ENCODE assay signal across 8 cellular contexts in the genomic region with DNA sequence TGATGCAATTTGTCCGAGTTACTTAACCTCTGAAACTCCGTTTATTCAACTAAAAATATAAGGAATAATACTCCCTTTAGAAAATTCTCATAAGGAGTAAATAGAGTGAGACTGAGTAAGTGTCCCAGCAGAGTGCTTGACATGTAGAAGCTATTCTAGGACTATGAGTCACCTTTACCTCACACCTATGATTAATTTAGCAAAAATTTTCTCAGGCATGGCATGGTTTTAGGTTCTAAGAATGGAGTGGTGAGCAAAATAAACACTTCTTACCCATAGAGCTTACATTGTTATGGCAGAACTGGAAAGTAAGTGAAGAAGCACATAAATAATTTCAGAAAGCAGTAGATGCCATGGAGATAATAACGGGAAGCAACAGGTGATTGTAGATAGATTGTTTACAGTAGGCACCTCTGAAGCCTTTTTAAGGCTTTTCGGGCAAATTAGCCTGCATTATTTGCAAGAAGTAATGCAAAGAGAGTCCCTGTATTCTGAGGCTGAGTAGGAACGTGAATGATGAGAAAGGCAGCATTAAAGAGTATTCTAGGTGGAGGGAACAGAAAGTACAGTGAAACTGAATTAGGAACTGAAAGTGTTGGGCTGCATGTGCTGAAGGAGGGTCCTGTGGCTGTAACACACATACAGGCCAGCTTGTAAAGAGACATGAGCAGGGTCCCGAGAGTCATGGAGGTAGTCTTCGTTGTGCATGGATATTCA.
A peak's percentile ranks its signal among the peaks of the same experiment; 100 is the strongest.
DNase-seq lines count a peak whose midpoint lies in the region; ATAC-seq and TF ChIP-seq lines count a peak whose summit lies in the region.

No MANE protein-coding gene starts in this region.

- H3K18ac ChIP-seq in trophoblast cell (ENCODE audit: low read length), result no peak overlapping the region

- no peak overlapping the region for H2BK12ac ChIP-seq in trophoblast cell (ENCODE audit: low read length)

- WGBS in trophoblast cell (ENCODE audit: extremely low coverage, insufficient coverage, insufficient read length), result no CpG with 5 or more reads among the region's 7 CpGs

- no peaks in the 10 kb centered on the region for H3K79me2 ChIP-seq in trophoblast cell (ENCODE audit: control insufficient read depth, insufficient read depth, low read length, poor library complexity)

- H3K27ac ChIP-seq in trophoblast cell (ENCODE audit: low read depth, low read length), result no peak overlapping the region

- H3K9me3 ChIP-seq in adipocyte (ENCODE audit: control insufficient read depth, low read length) (no peaks in the 10 kb centered on the region), trophoblast cell (ENCODE audit: insufficient read depth, low read depth, low read length) (no peaks in the 10 kb centered on the region)

- ATAC-seq in GM21447 (IDR thresholded peaks at IDR 0.05; ENCODE audit: unreplicated experiment) (peak; percentile 98), HG03575 (IDR thresholded peaks at IDR 0.05; ENCODE audit: extremely low read depth, insufficient number of reproducible peaks, low FRiP score, unreplicated experiment) (peak; percentile 92)

- H4K12ac ChIP-seq in trophoblast cell (ENCODE audit: low read depth, low read length), result no peak overlapping the region

- H3K9ac ChIP-seq in adipocyte (ENCODE audit: low read length) (no peak overlapping the region), trophoblast cell (ENCODE audit: low read length) (no peak overlapping the region)

- no peak for TF ChIP-seq POLR2A in erythroblast (IDR thresholded peaks at IDR 0.05; ENCODE audit: low read length)

- no peak overlapping the region for H3K23ac ChIP-seq in trophoblast cell (ENCODE audit: low read length)

- H3K36me3 ChIP-seq in adipocyte (ENCODE audit: control insufficient read depth, insufficient read depth, low read length, severe bottlenecking), result no peaks in the 10 kb centered on the region
- peaks cover 0 to 2% of the 10 kb centered on the region in 2 experiments for H3K36me3 ChIP-seq in trophoblast cell (ENCODE audit: control insufficient read depth in 1 of 2, insufficient read depth in 2 of 2, low read length in 2 of 2)

- no peak overlapping the region for H2BK5ac ChIP-seq in trophoblast cell (ENCODE audit: low read depth, low read length, poor library complexity)

- H2AK5ac ChIP-seq in trophoblast cell (ENCODE audit: low read length), result no peak overlapping the region

- no peaks in the 10 kb centered on the region for H3K27me3 ChIP-seq in adipocyte (replicated peaks; ENCODE audit: control insufficient read depth, insufficient read depth, low read length)
- no peaks in the 10 kb centered on the region for H3K27me3 ChIP-seq in trophoblast cell (ENCODE audit: insufficient read depth, low read length)

- peaks cover 21% of the 10 kb centered on the region for H3K4me1 ChIP-seq in adipocyte (ENCODE audit: control insufficient read depth, insufficient read depth, low read length)
- peaks cover 2% of the 10 kb centered on the region in 2 experiments for H3K4me1 ChIP-seq in trophoblast cell (ENCODE audit: control insufficient read depth in 1 of 2, insufficient read depth in 2 of 2, low read length in 2 of 2)

- H2AFZ ChIP-seq in trophoblast cell (ENCODE audit: insufficient read depth, low read length, poor library complexity), result peak overlapping the region; percentile 54

- H4K91ac ChIP-seq in trophoblast cell (ENCODE audit: low read depth, low read length), result no peak overlapping the region

- H3K4me3 ChIP-seq in adipocyte (ENCODE audit: low read length) (no peak overlapping the region), trophoblast cell (ENCODE audit: low read depth, low read length) (no peak overlapping the region)

- TF ChIP-seq CTCF in GM13976 (IDR thresholded peaks at IDR 0.05; ENCODE audit: borderline replicate concordance, control extremely low read depth, extremely low read depth, insufficient read depth, missing control alignments), result no peak

- H3K4ac ChIP-seq in trophoblast cell (ENCODE audit: low read depth, low read length), result no peak overlapping the region

- no peak overlapping the region for H3K14ac ChIP-seq in trophoblast cell (ENCODE audit: low read length)

- peaks cover 2% of the 10 kb centered on the region for H3K79me1 ChIP-seq in trophoblast cell (ENCODE audit: low read length)

- peak; percentile 55 for DNase-seq in GM13976 (ENCODE audit: low spot score)
- DNase-seq in adipocyte (ENCODE audit: low read depth), result peak; percentile 61
- DNase-seq in trophoblast cell, result peak; percentile 21 to 75
- DNase-seq in putamen (ENCODE audit: low spot score), result no peak
- DNase-seq in erythroblast (lab: John Stamatoyannopoulos, UW), result no peak
- no peak for DNase-seq in stimulated activated CD4-positive, alpha-beta T cell treated with anti-CD3 and anti-CD28 coated beads, Interleukin-15, amount 100 ng/mL, for 24 hours

- in situ Hi-C loops in GM13976 (cut with MboI; ENCODE audit: low sequenced_read_pairs, unreplicated experiment), result no loop called here

- H3K4me2 ChIP-seq in trophoblast cell (ENCODE audit: low read length), result no peak overlapping the region

- no peak overlapping the region for H2BK120ac ChIP-seq in trophoblast cell (ENCODE audit: insufficient read depth, low read length, poor library complexity)

- no peak overlapping the region for H4K8ac ChIP-seq in trophoblast cell (ENCODE audit: low read depth, low read length)

Comparison
In these comparisons a context has a peak if more than half of its experiments do, and no peak if none do; other contexts are left out.
1. DNase-seq: peak in GM13976 (single experiment), adipocyte (single experiment) and trophoblast cell (2 of 2); none in putamen (single experiment), erythroblast (0 of 2) and stimulated activated CD4-positive, alpha-beta T cell treated with anti-CD3 and anti-CD28 coated beads, Interleukin-15, amount 100 ng/mL, for 24 hours (single experiment).